In the genomic region with DNA sequence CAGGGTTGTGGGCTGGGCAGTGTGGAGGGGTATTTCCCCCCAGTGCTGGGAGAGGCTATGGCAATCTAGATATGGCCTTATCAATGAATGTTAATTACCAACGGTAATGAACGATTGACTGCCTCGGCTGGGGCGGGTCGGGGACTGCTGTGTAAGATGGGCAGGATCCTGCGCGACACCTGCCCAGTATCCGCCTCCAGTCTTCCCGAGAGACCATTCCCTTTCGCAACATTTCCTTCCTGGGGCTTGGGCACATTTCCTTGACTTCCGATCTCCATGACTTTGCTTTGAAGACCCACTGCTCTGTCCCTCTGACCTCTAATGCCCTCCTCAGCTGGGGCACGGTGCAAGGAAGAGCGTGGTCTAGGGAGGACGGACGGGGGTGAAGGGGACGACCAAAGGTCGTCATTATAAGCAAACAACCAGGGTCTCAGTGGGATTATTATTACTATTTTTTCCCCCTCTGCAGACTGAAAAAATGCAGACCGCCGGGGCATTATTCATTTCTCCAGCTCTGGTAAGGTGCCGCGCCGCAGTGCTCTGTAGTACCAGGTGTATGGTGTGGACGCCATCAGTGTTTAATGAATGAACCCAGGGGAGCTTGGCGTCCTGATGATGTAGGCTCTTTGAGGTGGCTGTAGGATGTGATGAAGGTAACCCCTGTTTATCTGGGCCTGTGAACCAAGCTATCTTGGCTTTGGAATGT, we compare ENCODE assay signal across 8 cellular contexts. TPM values are rescaled to one million over a fixed set of nuclear protein-coding genes. Genes with fewer than 3 reads are reported as not detected.
DNase-seq lines count a peak whose midpoint lies in the region; ATAC-seq and TF ChIP-seq lines count a peak whose summit lies in the region.

No MANE protein-coding gene starts in this region.

- H3K4me1 ChIP-seq in DND-41 (ENCODE audit: insufficient read depth, low read length) (peaks cover 31% of the 10 kb centered on the region), Loucy (ENCODE audit: insufficient read depth, low read length, poor library complexity, severe bottlenecking) (peaks cover 19% of the 10 kb centered on the region)

- H3K36me3 Mint-ChIP-seq in naive thymus-derived CD8-positive, alpha-beta T cell, result peaks cover 0 to 35% (median 10%) of the 10 kb centered on the region in 3 donors

- H4K20me1 ChIP-seq in DND-41 (ENCODE audit: insufficient read depth, low read length) (no peaks in the 10 kb centered on the region), Loucy (ENCODE audit: insufficient read depth, low read length, poor library complexity, severe bottlenecking) (no peaks in the 10 kb centered on the region)

- DNase-seq in DND-41 (no peak), coronary artery (ENCODE audit: low spot score) (no peak), NCI-H1436 (lab: John Stamatoyannopoulos, UW) (no peak), C1 segment of cervical spinal cord (lab: John Stamatoyannopoulos, UW) (no peak), NAMALWA (ENCODE audit: low spot score) (no peak)
- DNase-seq in naive thymus-derived CD8-positive, alpha-beta T cell, result peak in 3 of 10 donors; percentile 8 to 13 (median 13)

- H3K9ac ChIP-seq in DND-41 (ENCODE audit: low read depth, low read length) (peak overlapping the region; percentile 67), Loucy (ENCODE audit: low read depth, low read length, poor library complexity, severe bottlenecking) (peak overlapping the region; percentile 85)

- H3K4me2 ChIP-seq in DND-41 (ENCODE audit: insufficient read depth, low read length) (peak overlapping the region; percentile 94), Loucy (ENCODE audit: low read depth, low read length, poor library complexity, severe bottlenecking) (peak overlapping the region; percentile 92)

- peak overlapping the region; percentile 92 to 99 (median 96) for H3K27ac Mint-ChIP-seq in naive thymus-derived CD8-positive, alpha-beta T cell

- H3K9me3 Mint-ChIP-seq in naive thymus-derived CD8-positive, alpha-beta T cell, result no peaks in the 10 kb centered on the region

- H3K9me3 ChIP-seq in DND-41 (ENCODE audit: insufficient read depth, low read length, severe bottlenecking), result no peaks in the 10 kb centered on the region
- no peaks in the 10 kb centered on the region for H3K9me3 ChIP-seq in Loucy (ENCODE audit: insufficient read depth, low read depth, low read length)

- peaks cover 10 to 42% (median 29%) of the 10 kb centered on the region in 4 donors for H3K4me1 Mint-ChIP-seq in naive thymus-derived CD8-positive, alpha-beta T cell

- H3K9me2 ChIP-seq in Loucy (replicated peaks; ENCODE audit: low read depth, low read length), result no peaks in the 10 kb centered on the region

- no peak for TF ChIP-seq CTCF in DND-41 (IDR thresholded peaks at IDR 0.05; ENCODE audit: borderline replicate concordance, extremely low read depth, low read length, poor library complexity, severe bottlenecking)
- TF ChIP-seq CTCF in Loucy (conservative IDR thresholded peaks at IDR 0.05; ENCODE audit: low read length), result no peak
- TF ChIP-seq CTCF in coronary artery (IDR thresholded peaks at IDR 0.05), result no peak

- H3F3A ChIP-seq in Loucy (ENCODE audit: low read depth), result no peaks in the 10 kb centered on the region

- POLR2A ChIA-PET in naive thymus-derived CD8-positive, alpha-beta T cell (lab: Charles Lee), result interaction anchor here (0.5 to 3.0 kb wide), 15 partner anchors 9 to 925 kb away, joined by 3 to 75 read pairs (median 3); a partner anchor contains a TSS

- peak overlapping the region; percentile 82 to 97 (median 94) for H3K4me3 Mint-ChIP-seq in naive thymus-derived CD8-positive, alpha-beta T cell

- H3K27me3 Mint-ChIP-seq in naive thymus-derived CD8-positive, alpha-beta T cell, result peaks cover 0 to 2% (median 0%) of the 10 kb centered on the region in 5 donors

- peaks cover 21% of the 10 kb centered on the region for H3K79me2 ChIP-seq in DND-41 (ENCODE audit: insufficient read depth, low read length)
- H3K79me2 ChIP-seq in Loucy (ENCODE audit: insufficient read depth, low read length), result peaks cover 32% of the 10 kb centered on the region

- no peaks in the 10 kb centered on the region for H3K27me3 ChIP-seq in DND-41 (ENCODE audit: insufficient read depth, low read length, poor library complexity)
- no peaks in the 10 kb centered on the region for H3K27me3 ChIP-seq in Loucy (ENCODE audit: insufficient read depth, low read length, poor library complexity, severe bottlenecking)

- H2AFZ ChIP-seq in DND-41 (ENCODE audit: low read depth, low read length), result peak overlapping the region; percentile 86
- H2AFZ ChIP-seq in Loucy (ENCODE audit: low read length), result peak overlapping the region; percentile 59; the same call in 1 of the 2 replicates

- H3K36me3 ChIP-seq in DND-41 (ENCODE audit: insufficient read depth, low read length) (peaks cover 24% of the 10 kb centered on the region), Loucy (ENCODE audit: insufficient read depth, low read length) (no peaks in the 10 kb centered on the region)

- H3K4me3 ChIP-seq in DND-41 (ENCODE audit: low read depth in 1 of 2, low read length in 2 of 2) (peak overlapping the region; percentile 77 to 88; a peak in 3 of 4 replicates), Loucy (ENCODE audit: low read length, poor library complexity, severe bottlenecking) (peak overlapping the region; percentile 92), coronary artery (peak overlapping the region; percentile 85)

- ATAC-seq in DND-41 (ENCODE audit: insufficient read depth, low read depth) (no peak), GM18502 (IDR thresholded peaks at IDR 0.05; ENCODE audit: poor library complexity, unreplicated experiment) (no peak)
- peak in 1 of 2 donors; percentile 35 for ATAC-seq in naive thymus-derived CD8-positive, alpha-beta T cell

- H3K27ac ChIP-seq in DND-41 (ENCODE audit: low read length) (peak overlapping the region; percentile 72), coronary artery (peak overlapping the region; percentile 10 to 84)

RNA-seq across cellular contexts. Expression of a gene that starts 0.5 kb away (rescaled TPM):
- total RNA-seq in naive thymus-derived CD8-positive, alpha-beta T cell, result 10 to 100 TPM; 36.8 to 43.1 TPM
- 100 to 1,000 TPM; 162 to 215 (median 192) TPM for polyA plus RNA-seq in naive thymus-derived CD8-positive, alpha-beta T cell

RNA-seq across cellular contexts. Expression of a gene that starts 15.1 kb away (rescaled TPM):
- 100 to 1,000 TPM; 100 to 109 TPM for total RNA-seq in naive thymus-derived CD8-positive, alpha-beta T cell
- 10 to 100 TPM; 58.4 to 76.0 (median 65.2) TPM for polyA plus RNA-seq in naive thymus-derived CD8-positive, alpha-beta T cell

RNA-seq across cellular contexts. Expression of a gene that starts 51.5 kb away (rescaled TPM):
- total RNA-seq in naive thymus-derived CD8-positive, alpha-beta T cell, result 10 to 100 TPM; 57.1 to 63.7 TPM
- polyA plus RNA-seq in naive thymus-derived CD8-positive, alpha-beta T cell, result 100 to 1,000 TPM; 104 to 110 (median 105) TPM
